Comparison of ENCODE assay signal across 26 cellular contexts in the genomic region with DNA sequence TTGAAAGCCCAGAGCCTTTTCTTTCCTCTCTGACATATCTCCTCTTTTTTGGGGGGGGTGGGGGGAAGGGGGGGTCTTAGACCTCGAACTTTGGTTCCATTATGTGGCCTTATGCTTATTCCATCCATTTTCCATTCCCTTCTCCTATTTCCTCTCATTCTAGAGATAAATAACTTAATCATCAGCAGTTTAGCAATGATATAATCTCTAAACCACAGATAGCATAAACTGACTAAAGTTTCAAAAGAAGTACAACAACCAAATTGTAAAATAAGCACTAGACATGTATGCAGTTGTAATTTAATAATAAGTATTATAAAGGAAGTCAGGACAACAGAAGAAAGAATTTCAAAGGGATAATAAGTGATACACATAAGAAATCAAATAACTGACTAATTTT.
"Had no signal": no experiment of that assay in that cellular context is flagged by ENCODE, and none has a peak within 500 bp of the region (broad histone marks: within the 10 kb centered on the region; RNA-seq: fewer than 3 reads in every experiment).

No MANE protein-coding gene starts in this region.

- H3K4me2 ChIP-seq: neural progenitor cell had no signal

- H3K9me3 ChIP-seq: ovary, psoas muscle, right lobe of liver, sigmoid colon, suprapubic skin, testis, tibial artery, transverse colon, upper lobe of right lung, uterus had no signal

- H3K27ac ChIP-seq: neural progenitor cell, ovary, parathyroid adenoma, psoas muscle, right lobe of liver, sigmoid colon, suprapubic skin, testis, tibial artery, transverse colon, upper lobe of right lung, uterus had no signal

- DNase-seq: natural killer cell; occipital lobe; ovary; posterior cingulate gyrus; psoas muscle; right cardiac atrium; right lobe of liver; sigmoid colon; small intestine; stimulated activated CD4-positive, alpha-beta T cell treated with anti-CD3 and anti-CD28 coated beads, Interleukin-1b, Interleukin-23, amount 100 ng/mL, for 48 hours; stimulated activated CD4-positive, alpha-beta T cell treated with anti-CD3 and anti-CD28 coated beads, Interleukin-4, amount 100 ng/mL, for 1 hour; stimulated activated CD4-positive, alpha-beta T cell treated with anti-CD3 and anti-CD28 coated beads, Interleukin-4, amount 100 ng/mL, for 4 hours; stimulated activated CD8-positive, alpha-beta memory T cell treated with anti-CD3 and anti-CD28 coated beads, Interleukin-4, amount 100 ng/mL, for 48 hours; stimulated activated naive CD4-positive, alpha-beta T cell; stimulated activated naive CD8-positive, alpha-beta T cell treated with anti-CD3 and anti-CD28 coated beads, Interleukin-15, amount 100 ng/mL, for 72 hours; stimulated activated naive CD8-positive, alpha-beta T cell treated with anti-CD3 and anti-CD28 coated beads, Interleukin-15, Interleukin-2, amounts not matched to agents 100 U/mL and 50 U/mL, for 24 hours; substantia nigra; testis; tibial artery; transverse colon; upper lobe of right lung; uterus had no signal

- ATAC-seq: natural killer cell; psoas muscle; right cardiac atrium; right lobe of liver; stimulated activated memory B cell treated with anti-CD40 and anti-IgM and Interleukin-4, amounts not matched to agents 10 μg/mL and 1 μg/mL and 100 μg/mL, for 72 hours; stimulated activated naive CD8-positive, alpha-beta T cell treated with anti-CD3 and anti-CD28 coated beads, Interleukin-15, amount 100 ng/mL, for 72 hours; stimulated activated naive CD8-positive, alpha-beta T cell treated with anti-CD3 and anti-CD28 coated beads, Interleukin-15, Interleukin-2, amounts not matched to agents 100 U/mL and 50 U/mL, for 24 hours; upper lobe of right lung had no signal

- H3K4me1 ChIP-seq: neural progenitor cell, parathyroid adenoma, right lobe of liver, suprapubic skin, testis, transverse colon, upper lobe of right lung, uterus had no signal

- H3K4me3 ChIP-seq: neural progenitor cell, ovary, psoas muscle, right lobe of liver, sigmoid colon, suprapubic skin, testis, tibial artery, transverse colon, upper lobe of right lung, uterus had no signal

- FAIRE-seq: small intestine had no signal
